In genomic region chr3:63538912-63539311, GRCh38 we compare ENCODE assay signal across 25 cellular contexts.
A peak's percentile ranks its signal among the peaks of the same experiment; 100 is the strongest.
DNase-seq lines count a peak whose midpoint lies in the region; ATAC-seq, FAIRE-seq and TF ChIP-seq lines count a peak whose summit lies in the region.
"Had no signal": no experiment of that assay in that cellular context is flagged by ENCODE, and none has a peak within 500 bp of the region (broad histone marks: within the 10 kb centered on the region; RNA-seq: fewer than 3 reads in every experiment).

No MANE protein-coding gene starts in this region.

- H3K27ac ChIP-seq in osteoblast (ENCODE audit: low read depth, low read length): no peak overlapping the region
- no peak overlapping the region for H3K27ac ChIP-seq in HepG2 (ENCODE audit: extremely low read length, insufficient read depth, low read length)
- H3K27ac ChIP-seq: breast epithelium, gastrocnemius medialis, GM23248, left ventricle myocardium inferior, upper lobe of left lung had no signal

- TF ChIP-seq EP300 in HepG2 (IDR thresholded peaks at IDR 0.05; ENCODE audit: low read depth in 2 of 2, low read length in 2 of 2) (no peak), HepG2 (CRISPR knock-in tag; IDR thresholded peaks at IDR 0.05; ENCODE audit: borderline replicate concordance) (no peak)

- H3K4me3 ChIP-seq in osteoblast (ENCODE audit: insufficient read depth, low read length) (peak overlapping the region; percentile 40), HepG2 (replicated peaks in 1 of 3; ENCODE audit: insufficient read depth in 1 of 3, low read depth in 2 of 3, low read length in 3 of 3) (no peak overlapping the region)
- H3K4me3 ChIP-seq: breast epithelium, gastrocnemius medialis, GM23248, left ventricle myocardium inferior, upper lobe of left lung had no signal

- 39% methylated on average over 1 of the region's 1 CpG for WGBS in HepG2 (ENCODE audit: low lambda C conversion rate)

- no peak for FAIRE-seq in HepG2 (lab: Jason Lieb, UNC)
- FAIRE-seq: GM18507, islet of Langerhans had no signal

- TF ChIP-seq POLR2A in HepG2 (IDR thresholded peaks at IDR 0.05; ENCODE audit: insufficient read depth in 1 of 2, low read depth in 2 of 2, low read length in 2 of 2): no peak

- TF ChIP-seq CTCF in osteoblast (IDR thresholded peaks at IDR 0.05; ENCODE audit: extremely low read depth, low read depth, low read length): no peak
- no peak for TF ChIP-seq CTCF in HepG2 (CRISPR knock-in tag; IDR thresholded peaks at IDR 0.05)

- H3K9ac ChIP-seq in HepG2 (ENCODE audit: insufficient read depth, low read depth, low read length): no peak overlapping the region
- H3K9ac ChIP-seq: GM23248, SK-N-SH had no signal

- DNase-seq in OCI-M1 (lab: John Stamatoyannopoulos, UW) (peak; percentile 37), osteoblast (ENCODE audit: insufficient read length, low spot score, missing footprints) (no peak), GM19240 (ENCODE audit: insufficient read length, low spot score) (no peak), dermis blood vessel endothelial cell (no peak), HepG2 (ENCODE audit: low spot score) (no peak), AG08396 (ENCODE audit: low spot score) (no peak)
- DNase-seq: activated CD4-positive, alpha-beta T cell treated with anti-CD3 and anti-CD28 coated beads for 48 hours; activated naive CD4-positive, alpha-beta T cell; activated T-cell treated with anti-CD3 and anti-CD28 coated beads, Interleukin-2, amount 50 U/mL, for 48 hours; CD8-positive, alpha-beta T cell; DMS153; effector CD8-positive, alpha-beta T cell; gastrocnemius medialis; GM23248; left ventricle myocardium inferior; natural killer cell; NCI-H524 treated with DMSO at 0.1 percent for 48 hours; retina; SK-N-SH; upper lobe of left lung had no signal

- H3K36me3 ChIP-seq in osteoblast (ENCODE audit: insufficient read depth, low read length) (no peaks in the 10 kb centered on the region), HepG2 (replicated peaks in 1 of 2; ENCODE audit: control insufficient read depth in 1 of 2, insufficient read depth in 2 of 2, low read length in 2 of 2) (no peaks in the 10 kb centered on the region)
- H3K36me3 ChIP-seq: breast epithelium, gastrocnemius medialis, left ventricle myocardium inferior, upper lobe of left lung had no signal

- H4K20me1 ChIP-seq in osteoblast (ENCODE audit: insufficient read depth, low read length) (no peaks in the 10 kb centered on the region), HepG2 (ENCODE audit: insufficient read depth, low read length) (no peaks in the 10 kb centered on the region)

- intact Hi-C loops in HepG2 (cut with micrococcal nuclease; ENCODE audit: unreplicated experiment): no loop called here

- in situ Hi-C loops in HepG2 (cut with HindIII; ENCODE audit: extremely low pct_ligation_motif_present, low pct_unique_long_range_greater_than_20kb): no loop called here

- ATAC-seq in GM19452 (IDR thresholded peaks at IDR 0.05; ENCODE audit: unreplicated experiment): peak; percentile 57
- ATAC-seq in HG02852 (IDR thresholded peaks at IDR 0.05; ENCODE audit: unreplicated experiment): peak; percentile 63
- no peak for ATAC-seq in HepG2
- ATAC-seq: CD8-positive, alpha-beta T cell; gastrocnemius medialis; natural killer cell had no signal

- no peak for TF ChIP-seq RAD21 in HepG2 (CRISPR knock-in tag; IDR thresholded peaks at IDR 0.05)

- H3K4me2 ChIP-seq in osteoblast (ENCODE audit: insufficient read depth, low read length): peak overlapping the region; percentile 52
- no peak overlapping the region for H3K4me2 ChIP-seq in HepG2 (ENCODE audit: low read depth, low read length)
- H3K4me2 ChIP-seq: SK-N-SH had no signal

- H3K4me1 ChIP-seq in osteoblast (ENCODE audit: insufficient read depth, low read length) (no peaks in the 10 kb centered on the region), HepG2 (ENCODE audit: insufficient read depth, low read length) (no peaks in the 10 kb centered on the region)
- H3K4me1 ChIP-seq: breast epithelium, gastrocnemius medialis, upper lobe of left lung had no signal

- H3K27me3 ChIP-seq in osteoblast (ENCODE audit: insufficient read depth, low read length) (no peaks in the 10 kb centered on the region), HepG2 (ENCODE audit: control insufficient read depth in 1 of 2, insufficient read depth in 2 of 2, low read length in 2 of 2) (no peaks in the 10 kb centered on the region)
- H3K27me3 ChIP-seq: breast epithelium, gastrocnemius medialis, upper lobe of left lung had no signal

- no peaks in the 10 kb centered on the region for H3K9me3 ChIP-seq in osteoblast (ENCODE audit: low read depth, low read length)
- no peaks in the 10 kb centered on the region for H3K9me3 ChIP-seq in HepG2 (ENCODE audit: low read length)
- H3K9me3 ChIP-seq: breast epithelium, gastrocnemius medialis, left ventricle myocardium inferior, SK-N-SH, upper lobe of left lung had no signal

- no peaks in the 10 kb centered on the region for H3K79me2 ChIP-seq in osteoblast (ENCODE audit: insufficient read depth, low read length)
- no peaks in the 10 kb centered on the region for H3K79me2 ChIP-seq in HepG2 (ENCODE audit: insufficient read depth, low read length)

- H2AFZ ChIP-seq in osteoblast (ENCODE audit: low read length) (peak overlapping the region; percentile 1), HepG2 (ENCODE audit: low read length) (no peak overlapping the region)
- H2AFZ ChIP-seq: GM23248 had no signal

- CTCF ChIA-PET in HepG2 (lab: Yijun Ruan, JAX; ENCODE audit: low intra/inter-chr PET ratio, low total read pairs): no interaction called here

- no TSS peak for BruUV-seq in HepG2 (replicated peaks; lab: Mats Ljungman, UMichigan)

- POLR2A ChIA-PET in HepG2 (lab: Yijun Ruan, JAX): no interaction called here

TF ChIP-seq in HepG2, 621 proteins besides CTCF, POLR2A, EP300 and RAD21 (continues in another document):
- no peak for TF ChIP-seq SRY (CRISPR knock-in tag; IDR thresholded peaks at IDR 0.05)
- TF ChIP-seq DZIP1 (CRISPR knock-in tag; IDR thresholded peaks at IDR 0.05): no peak
- no peak for TF ChIP-seq IRF9 (CRISPR knock-in tag; IDR thresholded peaks at IDR 0.05; ENCODE audit: borderline replicate concordance)
- TF ChIP-seq EED (CRISPR knock-in tag; IDR thresholded peaks at IDR 0.05): no peak
- TF ChIP-seq MTF1 (CRISPR knock-in tag; IDR thresholded peaks at IDR 0.05): no peak
- no peak for TF ChIP-seq KAT7 (CRISPR knock-in tag; IDR thresholded peaks at IDR 0.05; ENCODE audit: borderline replicate concordance)
- no peak for TF ChIP-seq ZMYM2 (CRISPR knock-in tag; IDR thresholded peaks at IDR 0.05)
- no peak for TF ChIP-seq ZC3H4 (CRISPR knock-in tag; IDR thresholded peaks at IDR 0.05; ENCODE audit: borderline replicate concordance)
- no peak for TF ChIP-seq CERS6 (CRISPR knock-in tag; IDR thresholded peaks at IDR 0.05)
- TF ChIP-seq KDM5B (CRISPR knock-in tag; IDR thresholded peaks at IDR 0.05; ENCODE audit: borderline replicate concordance): no peak
- no peak for TF ChIP-seq ZNF513 (CRISPR knock-in tag; conservative IDR thresholded peaks at IDR 0.05)
